In genomic region chr2:230863031-230863430, GRCh38 we compare ENCODE assay signal across 1 cellular context.
TF ChIP-seq lines count a peak whose summit lies in the region.

No MANE protein-coding gene starts in this region.

TF ChIP-seq in GM23338, 12 proteins besides CTCF, POLR2A, EP300 and RAD21 (continued from another document):
- TF ChIP-seq ZNF462 (CRISPR knock-in tag; IDR thresholded peaks at IDR 0.05) (no peak), CREB1 (CRISPR knock-in tag; IDR thresholded peaks at IDR 0.05; ENCODE audit: low read depth) (no peak), ZNF331 (CRISPR knock-in tag; IDR thresholded peaks at IDR 0.05; ENCODE audit: low read depth) (no peak), JUNB (IDR thresholded peaks at IDR 0.05; ENCODE audit: unreplicated experiment) (no peak), REST (IDR thresholded peaks at IDR 0.05; ENCODE audit: unreplicated experiment) (no peak)
